Comparison of ENCODE assay signal across 19 cellular contexts in genomic region chr3:17459470-17459993, GRCh38.
A peak's percentile ranks its signal among the peaks of the same experiment; 100 is the strongest.
DNase-seq lines count a peak whose midpoint lies in the region; FAIRE-seq lines count a peak whose summit lies in the region.
"Had no signal": no experiment of that assay in that cellular context is flagged by ENCODE, and none has a peak within 500 bp of the region (broad histone marks: within the 10 kb centered on the region; RNA-seq: fewer than 3 reads in every experiment).

No MANE protein-coding gene starts in this region.

- no peak overlapping the region for H3K27ac ChIP-seq in small intestine (ENCODE audit: low read depth in 1 of 2, low read length in 1 of 2)

- in situ Hi-C loops in Caki2 (cut with HindIII; ENCODE audit: low pct_unique_long_range_greater_than_20kb, low sequenced_read_pairs): no loop called here

- FAIRE-seq in RCC 7860 (lab: Jason Lieb, UNC) (peak; percentile 68), small intestine (lab: Jason Lieb, UNC) (no peak)
- FAIRE-seq: D721Med, GM12892, GM19239, HTR-8/SVneo, K562 had no signal

- H3K27me3 ChIP-seq in small intestine (ENCODE audit: control insufficient read depth in 2 of 2, insufficient read depth in 2 of 2, low read length in 2 of 2): no peaks in the 10 kb centered on the region

- DNase-seq in Caki2 (ENCODE audit: low read depth): peak; percentile 24
- DNase-seq in RCC 7860 (ENCODE audit: low spot score): peak; percentile 5
- peak; percentile 39 for DNase-seq in kidney glomerular epithelial cell (lab: John Stamatoyannopoulos, UW)
- DNase-seq in small intestine: peak; percentile 44
- DNase-seq in NCI-H1092 treated with DMSO at 0.1 percent for 48 hours (lab: John Stamatoyannopoulos, UW): no peak
- DNase-seq in activated effector memory CD4-positive, alpha-beta T cell treated with Interleukin-2 at 50 U/mL for 16 hours: no peak
- no peak for DNase-seq in COLO668 (lab: John Stamatoyannopoulos, UW; ENCODE audit: unreplicated experiment)
- DNase-seq: C1 segment of cervical spinal cord; CD4-positive, alpha-beta T cell; DMS153; DMS79 treated with DMSO at 0.1 percent for 48 hours; GDM1; GOT3; H9 had no signal

- 32 to 56% (median 46%) methylated on average over 3 of the region's 3 CpGs for WGBS in small intestine, 3 donors

- no peak overlapping the region for H3K4me3 ChIP-seq in small intestine (ENCODE audit: low read depth in 1 of 2, low read length in 2 of 2)
- H3K4me3 ChIP-seq: K562 had no signal

- no peaks in the 10 kb centered on the region for H3K9me3 ChIP-seq in small intestine (ENCODE audit: control insufficient read depth, low read depth)

- H3K36me3 ChIP-seq in small intestine (ENCODE audit: control insufficient read depth in 2 of 2, insufficient read depth in 2 of 2, low read length in 2 of 2): no peaks in the 10 kb centered on the region

- H3K4me1 ChIP-seq in small intestine (ENCODE audit: control insufficient read depth in 2 of 2, insufficient read depth in 1 of 2, low read depth in 1 of 2, low read length in 1 of 2): no peaks in the 10 kb centered on the region

Comparison
In these comparisons a context has a peak if more than half of its experiments do, and no peak if none do; other contexts are left out.
1. DNase-seq: peak in Caki2 (single experiment), RCC 7860 (single experiment), kidney glomerular epithelial cell (single experiment) and small intestine (single experiment); none in NCI-H1092 treated with DMSO at 0.1 percent for 48 hours (single experiment), activated effector memory CD4-positive, alpha-beta T cell treated with Interleukin-2 at 50 U/mL for 16 hours (single experiment) and COLO668 (single experiment).